1 cellular context compared by ENCODE assay signal in the genomic region with DNA sequence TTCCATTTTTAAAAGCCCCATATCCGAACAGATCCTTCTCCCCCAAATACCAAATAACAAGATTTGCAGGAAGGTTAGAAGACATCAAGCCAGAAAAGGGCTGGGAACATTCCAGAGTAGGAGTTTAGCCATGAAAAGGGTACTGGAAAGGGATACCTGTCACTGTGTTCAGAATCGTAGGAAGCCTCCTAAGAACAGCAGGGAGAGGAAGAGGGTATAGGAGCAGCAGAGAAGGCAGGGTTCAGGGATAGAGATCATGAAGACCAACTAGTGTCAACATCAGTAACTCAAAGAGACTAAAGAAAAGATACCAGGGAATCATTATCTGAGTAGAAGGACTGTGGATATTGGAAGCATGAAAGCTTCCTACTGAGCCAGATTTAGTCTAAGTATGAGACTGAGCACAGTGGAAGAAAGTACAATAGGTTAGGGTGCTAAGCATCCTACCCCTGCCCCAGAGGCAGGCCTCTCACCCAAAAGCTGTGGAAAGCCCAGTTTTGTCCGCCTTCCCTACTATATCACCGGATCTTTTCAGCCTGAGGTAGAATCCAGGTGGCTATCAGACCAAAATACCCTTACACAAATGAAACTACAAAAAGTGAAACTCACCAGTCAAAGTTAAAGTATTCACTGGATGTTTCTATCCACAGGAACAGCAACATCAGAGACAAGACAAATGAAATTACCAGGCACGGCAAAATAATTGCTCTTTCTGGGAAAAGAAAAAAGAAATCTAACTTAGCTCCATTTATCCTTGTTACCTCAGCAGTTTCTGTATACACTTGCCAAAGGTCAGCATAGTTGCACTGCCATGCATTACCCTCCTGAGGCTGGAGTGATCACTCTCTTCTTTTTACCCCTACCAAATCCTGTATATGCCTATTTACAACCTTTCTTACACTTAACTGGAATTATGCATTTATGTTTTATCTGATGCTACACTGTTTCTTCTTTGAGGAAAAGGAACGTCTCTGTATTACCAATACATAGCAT.
TF ChIP-seq lines count a peak whose summit lies in the region.

No MANE protein-coding gene starts in this region.

TF ChIP-seq in IMR-90, 13 proteins besides CTCF, POLR2A, EP300 and RAD21:
- no peak for TF ChIP-seq MXI1 (IDR thresholded peaks at IDR 0.05; ENCODE audit: borderline replicate concordance, low read depth, low read length)
- TF ChIP-seq SMC3 (IDR thresholded peaks at IDR 0.05; ENCODE audit: low read depth, low read length), result no peak
- TF ChIP-seq RCOR1 (IDR thresholded peaks at IDR 0.05; ENCODE audit: insufficient replicate concordance, low read length), result no peak
- TF ChIP-seq CEBPB (IDR thresholded peaks at IDR 0.05; ENCODE audit: low read depth, low read length), result no peak
- TF ChIP-seq NFE2L2 (IDR thresholded peaks at IDR 0.05; ENCODE audit: low read depth, low read length), result no peak
- TF ChIP-seq CHD1 (IDR thresholded peaks at IDR 0.05; ENCODE audit: low read depth, low read length), result no peak
- TF ChIP-seq BHLHE40 (IDR thresholded peaks at IDR 0.05; ENCODE audit: low read depth, low read length), result no peak
- no peak for TF ChIP-seq RFX5 (IDR thresholded peaks at IDR 0.05; ENCODE audit: low read depth, low read length)
- TF ChIP-seq, protein P1, sequence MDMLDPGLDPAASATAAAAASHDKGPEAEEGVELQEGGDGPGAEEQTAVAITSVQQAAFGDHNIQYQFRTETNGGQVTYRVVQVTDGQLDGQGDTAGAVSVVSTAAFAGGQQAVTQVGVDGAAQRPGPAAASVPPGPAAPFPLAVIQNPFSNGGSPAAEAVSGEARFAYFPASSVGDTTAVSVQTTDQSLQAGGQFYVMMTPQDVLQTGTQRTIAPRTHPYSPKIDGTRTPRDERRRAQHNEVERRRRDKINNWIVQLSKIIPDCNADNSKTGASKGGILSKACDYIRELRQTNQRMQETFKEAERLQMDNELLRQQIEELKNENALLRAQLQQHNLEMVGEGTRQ (IDR thresholded peaks at IDR 0.05; ENCODE audit: low read depth, low read length), result no peak
TF ChIP-seq in IMR-90: peak in this region for 0.
